In genomic region chr22:48427731-48428211, GRCh38 we compare ENCODE assay signal across 1 cellular context.
TF ChIP-seq lines count a peak whose summit lies in the region.

No MANE protein-coding gene starts in this region.

TF ChIP-seq in GM23338, 12 proteins besides CTCF, POLR2A, EP300 and RAD21 (continued from another document):
- TF ChIP-seq, protein P1, sequence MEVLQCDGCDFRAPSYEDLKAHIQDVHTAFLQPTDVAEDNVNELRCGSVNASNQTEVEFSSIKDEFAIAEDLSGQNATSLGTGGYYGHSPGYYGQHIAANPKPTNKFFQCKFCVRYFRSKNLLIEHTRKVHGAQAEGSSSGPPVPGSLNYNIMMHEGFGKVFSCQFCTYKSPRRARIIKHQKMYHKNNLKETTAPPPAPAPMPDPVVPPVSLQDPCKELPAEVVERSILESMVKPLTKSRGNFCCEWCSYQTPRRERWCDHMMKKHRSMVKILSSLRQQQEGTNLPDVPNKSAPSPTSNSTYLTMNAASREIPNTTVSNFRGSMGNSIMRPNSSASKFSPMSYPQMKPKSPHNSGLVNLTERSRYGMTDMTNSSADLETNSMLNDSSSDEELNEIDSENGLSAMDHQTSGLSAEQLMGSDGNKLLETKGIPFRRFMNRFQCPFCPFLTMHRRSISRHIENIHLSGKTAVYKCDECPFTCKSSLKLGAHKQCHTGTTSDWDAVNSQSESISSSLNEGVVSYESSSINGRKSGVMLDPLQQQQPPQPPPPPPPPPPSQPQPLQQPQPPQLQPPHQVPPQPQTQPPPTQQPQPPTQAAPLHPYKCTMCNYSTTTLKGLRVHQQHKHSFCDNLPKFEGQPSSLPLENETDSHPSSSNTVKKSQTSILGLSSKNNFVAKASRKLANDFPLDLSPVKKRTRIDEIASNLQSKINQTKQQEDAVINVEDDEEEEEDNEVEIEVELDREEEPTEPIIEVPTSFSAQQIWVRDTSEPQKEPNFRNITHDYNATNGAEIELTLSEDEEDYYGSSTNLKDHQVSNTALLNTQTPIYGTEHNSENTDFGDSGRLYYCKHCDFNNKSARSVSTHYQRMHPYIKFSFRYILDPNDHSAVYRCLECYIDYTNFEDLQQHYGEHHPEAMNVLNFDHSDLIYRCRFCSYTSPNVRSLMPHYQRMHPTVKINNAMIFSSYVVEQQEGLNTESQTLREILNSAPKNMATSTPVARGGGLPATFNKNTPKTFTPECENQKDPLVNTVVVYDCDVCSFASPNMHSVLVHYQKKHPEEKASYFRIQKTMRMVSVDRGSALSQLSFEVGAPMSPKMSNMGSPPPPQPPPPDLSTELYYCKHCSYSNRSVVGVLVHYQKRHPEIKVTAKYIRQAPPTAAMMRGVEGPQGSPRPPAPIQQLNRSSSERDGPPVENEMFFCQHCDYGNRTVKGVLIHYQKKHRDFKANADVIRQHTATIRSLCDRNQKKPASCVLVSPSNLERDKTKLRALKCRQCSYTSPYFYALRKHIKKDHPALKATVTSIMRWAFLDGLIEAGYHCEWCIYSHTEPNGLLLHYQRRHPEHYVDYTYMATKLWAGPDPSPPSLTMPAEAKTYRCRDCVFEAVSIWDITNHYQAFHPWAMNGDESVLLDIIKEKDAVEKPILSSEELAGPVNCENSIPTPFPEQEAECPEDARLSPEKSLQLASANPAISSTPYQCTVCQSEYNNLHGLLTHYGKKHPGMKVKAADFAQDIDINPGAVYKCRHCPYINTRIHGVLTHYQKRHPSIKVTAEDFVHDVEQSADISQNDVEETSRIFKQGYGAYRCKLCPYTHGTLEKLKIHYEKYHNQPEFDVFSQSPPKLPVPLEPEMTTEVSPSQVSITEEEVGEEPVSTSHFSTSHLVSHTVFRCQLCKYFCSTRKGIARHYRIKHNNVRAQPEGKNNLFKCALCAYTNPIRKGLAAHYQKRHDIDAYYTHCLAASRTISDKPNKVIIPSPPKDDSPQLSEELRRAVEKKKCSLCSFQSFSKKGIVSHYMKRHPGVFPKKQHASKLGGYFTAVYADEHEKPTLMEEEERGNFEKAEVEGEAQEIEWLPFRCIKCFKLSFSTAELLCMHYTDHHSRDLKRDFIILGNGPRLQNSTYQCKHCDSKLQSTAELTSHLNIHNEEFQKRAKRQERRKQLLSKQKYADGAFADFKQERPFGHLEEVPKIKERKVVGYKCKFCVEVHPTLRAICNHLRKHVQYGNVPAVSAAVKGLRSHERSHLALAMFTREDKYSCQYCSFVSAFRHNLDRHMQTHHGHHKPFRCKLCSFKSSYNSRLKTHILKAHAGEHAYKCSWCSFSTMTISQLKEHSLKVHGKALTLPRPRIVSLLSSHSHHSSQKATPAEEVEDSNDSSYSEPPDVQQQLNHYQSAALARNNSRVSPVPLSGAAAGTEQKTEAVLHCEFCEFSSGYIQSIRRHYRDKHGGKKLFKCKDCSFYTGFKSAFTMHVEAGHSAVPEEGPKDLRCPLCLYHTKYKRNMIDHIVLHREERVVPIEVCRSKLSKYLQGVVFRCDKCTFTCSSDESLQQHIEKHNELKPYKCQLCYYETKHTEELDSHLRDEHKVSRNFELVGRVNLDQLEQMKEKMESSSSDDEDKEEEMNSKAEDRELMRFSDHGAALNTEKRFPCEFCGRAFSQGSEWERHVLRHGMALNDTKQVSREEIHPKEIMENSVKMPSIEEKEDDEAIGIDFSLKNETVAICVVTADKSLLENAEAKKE (CRISPR knock-in tag; IDR thresholded peaks at IDR 0.05), result no peak
- no peak for TF ChIP-seq EZH2phosphoT487 (IDR thresholded peaks at IDR 0.05; ENCODE audit: unreplicated experiment)
- no peak for TF ChIP-seq JUNB (IDR thresholded peaks at IDR 0.05; ENCODE audit: unreplicated experiment)
- no peak for TF ChIP-seq ZNF114 (CRISPR knock-in tag; IDR thresholded peaks at IDR 0.05)
- TF ChIP-seq, protein P2, sequence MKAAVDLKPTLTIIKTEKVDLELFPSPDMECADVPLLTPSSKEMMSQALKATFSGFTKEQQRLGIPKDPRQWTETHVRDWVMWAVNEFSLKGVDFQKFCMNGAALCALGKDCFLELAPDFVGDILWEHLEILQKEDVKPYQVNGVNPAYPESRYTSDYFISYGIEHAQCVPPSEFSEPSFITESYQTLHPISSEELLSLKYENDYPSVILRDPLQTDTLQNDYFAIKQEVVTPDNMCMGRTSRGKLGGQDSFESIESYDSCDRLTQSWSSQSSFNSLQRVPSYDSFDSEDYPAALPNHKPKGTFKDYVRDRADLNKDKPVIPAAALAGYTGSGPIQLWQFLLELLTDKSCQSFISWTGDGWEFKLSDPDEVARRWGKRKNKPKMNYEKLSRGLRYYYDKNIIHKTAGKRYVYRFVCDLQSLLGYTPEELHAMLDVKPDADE (IDR thresholded peaks at IDR 0.05), result no peak
- no peak for TF ChIP-seq CREB1 (CRISPR knock-in tag; IDR thresholded peaks at IDR 0.05; ENCODE audit: low read depth)
- TF ChIP-seq NANOG (IDR thresholded peaks at IDR 0.05; ENCODE audit: borderline replicate concordance), result no peak
- no peak for TF ChIP-seq STAT1 (IDR thresholded peaks at IDR 0.05; ENCODE audit: unreplicated experiment)
- no peak for TF ChIP-seq ZNF331 (CRISPR knock-in tag; IDR thresholded peaks at IDR 0.05; ENCODE audit: low read depth)
- TF ChIP-seq POLR2AphosphoS5 (IDR thresholded peaks at IDR 0.05; ENCODE audit: low read depth), result no peak
- no peak for TF ChIP-seq EZH2 (IDR thresholded peaks at IDR 0.05; ENCODE audit: low read depth, unreplicated experiment)
